ENCODE assay signal across 1 cellular context in genomic region chr22:19932367-19933206, GRCh38.
TF ChIP-seq lines count a peak whose summit lies in the region.

No MANE protein-coding gene starts in this region.

TF ChIP-seq in K562, 482 proteins besides CTCF, POLR2A, EP300 and RAD21 (continued from another document):
- TF ChIP-seq MXD1 (CRISPR knock-in tag; IDR thresholded peaks at IDR 0.05; ENCODE audit: borderline replicate concordance, poor library complexity, severe bottlenecking) (no peak), ZFP30 (CRISPR knock-in tag; IDR thresholded peaks at IDR 0.05; ENCODE audit: borderline replicate concordance) (no peak), FOXP1 (CRISPR knock-in tag; IDR thresholded peaks at IDR 0.05) (no peak), ARID4B (CRISPR knock-in tag; IDR thresholded peaks at IDR 0.05) (no peak), NFIC (IDR thresholded peaks at IDR 0.05) (peak; percentile 23; the same call in 1 of the 2 replicates), ZBTB49 (CRISPR knock-in tag; IDR thresholded peaks at IDR 0.05; ENCODE audit: borderline replicate concordance) (no peak), RFX1 (IDR thresholded peaks at IDR 0.05) (no peak), HMGN3 (IDR thresholded peaks at IDR 0.05; ENCODE audit: borderline replicate concordance, extremely low read depth, insufficient read length, low read depth, low read length) (no peak), MAFF (IDR thresholded peaks at IDR 0.05; ENCODE audit: low read length) (no peak), MCM5 (IDR thresholded peaks at IDR 0.05; ENCODE audit: low read depth) (no peak), ZNF217 (CRISPR knock-in tag; IDR thresholded peaks at IDR 0.05) (no peak)
